Comparison of ENCODE assay signal across 25 cellular contexts in genomic region chr6:74357329-74357728, GRCh38.
DNase-seq lines count a peak whose midpoint lies in the region; ATAC-seq and TF ChIP-seq lines count a peak whose summit lies in the region.
"Had no signal": no experiment of that assay in that cellular context is flagged by ENCODE, and none has a peak within 500 bp of the region (broad histone marks: within the 10 kb centered on the region; RNA-seq: fewer than 3 reads in every experiment).

No MANE protein-coding gene starts in this region.

- no peak overlapping the region for H3K56ac ChIP-seq in mesendoderm (ENCODE audit: low read length)

- intact Hi-C loops in HCT116 (cut with micrococcal nuclease) (no loop called here), colonic mucosa (cut with DNase I) (no loop called here)

- H3K27ac ChIP-seq in HCT116 (ENCODE audit: low read depth, low read length) (no peak overlapping the region), mesendoderm (ENCODE audit: low read depth, low read length) (no peak overlapping the region), colonic mucosa (no peak overlapping the region)
- H3K27ac ChIP-seq: A549, esophagus squamous epithelium, HL-60 had no signal

- H3K27me3 ChIP-seq in HCT116 (ENCODE audit: insufficient read depth, low read length) (no peaks in the 10 kb centered on the region), mesendoderm (ENCODE audit: insufficient read depth, low read length, poor library complexity) (no peaks in the 10 kb centered on the region), colonic mucosa (no peaks in the 10 kb centered on the region)
- H3K27me3 ChIP-seq: esophagus squamous epithelium had no signal

- H3K23ac ChIP-seq in mesendoderm (ENCODE audit: low read length), result no peak overlapping the region

- no peaks in the 10 kb centered on the region for H4K20me1 ChIP-seq in HCT116 (ENCODE audit: insufficient read depth)

- H3K9ac ChIP-seq in HCT116 (ENCODE audit: low read length), result no peak overlapping the region
- H3K9ac ChIP-seq in mesendoderm (ENCODE audit: low read length), result no peak overlapping the region
- no peak overlapping the region for H3K9ac ChIP-seq in colonic mucosa (ENCODE audit: low read depth in 2 of 2, low read length in 2 of 2)

- peaks cover 6 to 20% of the 10 kb centered on the region in 2 experiments; a peak in 3 of 4 replicates for H3K4me1 ChIP-seq in HCT116 (ENCODE audit: control insufficient read depth in 1 of 2, insufficient read depth in 2 of 2, low read length in 2 of 2)
- no peaks in the 10 kb centered on the region for H3K4me1 ChIP-seq in mesendoderm (ENCODE audit: control insufficient read depth, low read depth, low read length)
- H3K4me1 ChIP-seq in colonic mucosa, result no peaks in the 10 kb centered on the region
- H3K4me1 ChIP-seq: esophagus squamous epithelium had no signal

- H3K9me3 ChIP-seq in HCT116 (ENCODE audit: control insufficient read depth in 1 of 2, insufficient read depth in 1 of 2, low read depth in 1 of 2, low read length in 2 of 2), result no peaks in the 10 kb centered on the region
- no peaks in the 10 kb centered on the region for H3K9me3 ChIP-seq in colonic mucosa
- H3K9me3 ChIP-seq: A549, esophagus squamous epithelium had no signal

- H3K4me2 ChIP-seq in HCT116 (ENCODE audit: low read length), result peak overlapping the region; percentile 25
- no peak overlapping the region for H3K4me2 ChIP-seq in mesendoderm (ENCODE audit: low read length)
- H3K4me2 ChIP-seq: A549 had no signal

- no peak overlapping the region for H3K4me3 ChIP-seq in AG04449 (ENCODE audit: low read depth, low read length)
- no peak overlapping the region for H3K4me3 ChIP-seq in HCT116 (replicated peaks in 1 of 2; ENCODE audit: low read depth in 1 of 2, low read length in 2 of 2)
- H3K4me3 ChIP-seq in astrocyte of the spinal cord (ENCODE audit: low read depth, low read length), result no peak overlapping the region
- H3K4me3 ChIP-seq in mesendoderm (ENCODE audit: low read length), result no peak overlapping the region
- H3K4me3 ChIP-seq in colonic mucosa, result no peak overlapping the region
- H3K4me3 ChIP-seq: A549, esophagus squamous epithelium, skin epidermis had no signal

- no peak overlapping the region for H2AK5ac ChIP-seq in mesendoderm (ENCODE audit: low read length)

- H4K5ac ChIP-seq in mesendoderm (ENCODE audit: low read length), result no peak overlapping the region

- no peak overlapping the region for H3K4ac ChIP-seq in mesendoderm (ENCODE audit: low read depth, low read length)

- no peaks in the 10 kb centered on the region for H3K36me3 ChIP-seq in HCT116 (ENCODE audit: control insufficient read depth in 1 of 2, insufficient read depth in 2 of 2, low read length in 2 of 2)
- no peaks in the 10 kb centered on the region for H3K36me3 ChIP-seq in mesendoderm (ENCODE audit: control insufficient read depth, insufficient read depth, low read length)
- no peaks in the 10 kb centered on the region for H3K36me3 ChIP-seq in colonic mucosa
- H3K36me3 ChIP-seq: esophagus squamous epithelium had no signal

- TF ChIP-seq RAD21 in HCT116 (IDR thresholded peaks at IDR 0.05; ENCODE audit: low read depth), result no peak

- H3K79me2 ChIP-seq in HCT116 (ENCODE audit: insufficient read depth, low read length), result no peaks in the 10 kb centered on the region
- no peaks in the 10 kb centered on the region for H3K79me2 ChIP-seq in mesendoderm (ENCODE audit: control insufficient read depth, insufficient read depth, low read length)

- DNase-seq in AG04449 (ENCODE audit: low read depth, low spot score) (peak; percentile 9), HCT116 (ENCODE audit: low read depth, low spot score) (no peak), astrocyte of the spinal cord (ENCODE audit: low read depth, low spot score) (peak; percentile 26), mesendoderm (peak; percentile 33), colonic mucosa (no peak), NCI-H774 (lab: John Stamatoyannopoulos, UW) (no peak)
- DNase-seq in activated CD4-positive, alpha-beta T cell treated with anti-CD3 and anti-CD28 coated beads, Interleukin-2, amount 50 U/mL, for 48 hours, result no peak
- DNase-seq in stimulated activated naive CD4-positive, alpha-beta T cell treated with Interleukin-2 at 50 U/mL for 16 hours (lab: John Stamatoyannopoulos, UW), result no peak
- DNase-seq: activated CD4-positive, CD25-positive, alpha-beta regulatory T cell; caudate nucleus; CD4-positive, CD25-positive, alpha-beta regulatory T cell; effector memory CD4-positive, alpha-beta T cell; esophagus squamous epithelium; hypothalamus; kidney; NCI-H2081 treated with DMSO at 0.1 percent for 48 hours; NCI-H510A treated with DMSO at 0.1 percent for 48 hours; posterior cingulate gyrus; SHP77; stimulated activated CD4-positive, alpha-beta T cell treated with anti-CD3 and anti-CD28 coated beads, Interleukin-4, amount 100 ng/mL, for 4 hours; T-helper 2 cell had no signal

- TF ChIP-seq CTCF in AG04449 (IDR thresholded peaks at IDR 0.05; ENCODE audit: insufficient read depth, low read length, missing control alignments), result no peak
- TF ChIP-seq CTCF in HCT116 (IDR thresholded peaks at IDR 0.05 in 2 of 3, conservative IDR thresholded peaks at IDR 0.05 in 1 of 3; ENCODE audit: borderline replicate concordance in 1 of 3, insufficient read depth in 1 of 3, low read depth in 2 of 3, low read length in 2 of 3), result no peak
- TF ChIP-seq CTCF in astrocyte of the spinal cord (IDR thresholded peaks at IDR 0.05; ENCODE audit: low read depth, low read length), result no peak
- TF ChIP-seq CTCF in colonic mucosa (IDR thresholded peaks at IDR 0.05), result no peak

- H2BK15ac ChIP-seq in mesendoderm (replicated peaks; ENCODE audit: low read depth), result no peak overlapping the region

- no TSS peak for BruUV-seq in HCT116 (replicated peaks; lab: Mats Ljungman, UMichigan)

- no peak overlapping the region for H3K18ac ChIP-seq in mesendoderm (ENCODE audit: low read length)

- H4K8ac ChIP-seq in mesendoderm (ENCODE audit: low read depth, low read length), result no peak overlapping the region

- H3K9me2 ChIP-seq in HCT116 (ENCODE audit: insufficient read depth), result no peaks in the 10 kb centered on the region

- POLR2A ChIA-PET in AG04449 (lab: Yijun Ruan, JAX) (interaction anchor here (0.6 kb wide), 1 partner anchor 211 kb away, joined by 3 read pairs; no protein-coding TSS in a partner anchor), HCT116 (lab: Charles Lee) (no interaction called here)

- WGBS in mesendoderm (ENCODE audit: extremely low coverage, insufficient coverage, low lambda C conversion rate), result no CpG with 5 or more reads among the region's 4 CpGs

- no peak for ATAC-seq in HCT116
- ATAC-seq: A549; natural killer cell treated with Interleukin-12 subunit alpha and Interleukin-12 subunit beta and Interleukin-15 and Interleukin-18, amount 100 ng/mL, for 72 hours had no signal

- no peak for TF ChIP-seq POLR2A in HCT116 (IDR thresholded peaks at IDR 0.05; ENCODE audit: borderline replicate concordance, extremely low read depth, insufficient read depth, insufficient read length)

- in situ Hi-C loops in astrocyte of the spinal cord (cut with HindIII; ENCODE audit: low sequenced_read_pairs), result no loop called here

- CTCF ChIA-PET in AG04449 (lab: Yijun Ruan, JAX), result no interaction called here
- CTCF ChIA-PET in HCT116 (lab: Charles Lee), result interaction anchor here (1.7 kb wide), 1 partner anchor 14 kb away, joined by 6 read pairs; no protein-coding TSS in a partner anchor

- RAD21 ChIA-PET in HCT116 (lab: Charles Lee; ENCODE audit: low non-redundant PET in 1 of 2, low total read pairs in 2 of 2, uncharacterized antibody in 2 of 2, unreplicated experiment in 2 of 2), result no interaction called here

- H2BK120ac ChIP-seq in mesendoderm (ENCODE audit: low read depth, low read length), result no peak overlapping the region

- no peak overlapping the region for H2BK5ac ChIP-seq in mesendoderm (ENCODE audit: low read length)

- no peaks in the 10 kb centered on the region for H3K79me1 ChIP-seq in mesendoderm (ENCODE audit: low read length)

- peak overlapping the region; percentile 10 for H2AFZ ChIP-seq in HCT116 (ENCODE audit: low read depth, low read length, poor library complexity, severe bottlenecking)

TF ChIP-seq in HCT116, 20 proteins besides CTCF, POLR2A, EP300 and RAD21 (continues in another document):
- no peak for TF ChIP-seq FOSL1 (IDR thresholded peaks at IDR 0.05; ENCODE audit: low read depth)
- no peak for TF ChIP-seq TCF7L2 (IDR thresholded peaks at IDR 0.05; ENCODE audit: borderline replicate concordance, extremely low read depth, insufficient read depth, insufficient read length)
- TF ChIP-seq EZH2 (IDR thresholded peaks at IDR 0.05), result no peak
- no peak for TF ChIP-seq YY1 (IDR thresholded peaks at IDR 0.05; ENCODE audit: extremely low read depth, insufficient replicate concordance, low read depth, low read length)
- no peak for TF ChIP-seq MAX (IDR thresholded peaks at IDR 0.05)
- TF ChIP-seq POLR2AphosphoS5 (IDR thresholded peaks at IDR 0.05; ENCODE audit: low read depth, low read length), result no peak
- TF ChIP-seq ZBTB33 (IDR thresholded peaks at IDR 0.05; ENCODE audit: extremely low read depth, insufficient replicate concordance, low read length), result no peak
- no peak for TF ChIP-seq EGR1 (IDR thresholded peaks at IDR 0.05; ENCODE audit: low read depth)
- no peak for TF ChIP-seq EZH2phosphoT487 (IDR thresholded peaks at IDR 0.05; ENCODE audit: borderline replicate concordance)

Comparison
In these comparisons a context has a peak if more than half of its experiments do, and no peak if none do; other contexts are left out.
1. DNase-seq: peak in AG04449 (single experiment), astrocyte of the spinal cord (single experiment) and mesendoderm (single experiment); none in HCT116 (single experiment), colonic mucosa (single experiment), NCI-H774 (single experiment), activated CD4-positive, alpha-beta T cell treated with anti-CD3 and anti-CD28 coated beads, Interleukin-2, amount 50 U/mL, for 48 hours (0 of 2) and stimulated activated naive CD4-positive, alpha-beta T cell treated with Interleukin-2 at 50 U/mL for 16 hours (single experiment).